19 cellular contexts compared by ENCODE assay signal in the genomic region with DNA sequence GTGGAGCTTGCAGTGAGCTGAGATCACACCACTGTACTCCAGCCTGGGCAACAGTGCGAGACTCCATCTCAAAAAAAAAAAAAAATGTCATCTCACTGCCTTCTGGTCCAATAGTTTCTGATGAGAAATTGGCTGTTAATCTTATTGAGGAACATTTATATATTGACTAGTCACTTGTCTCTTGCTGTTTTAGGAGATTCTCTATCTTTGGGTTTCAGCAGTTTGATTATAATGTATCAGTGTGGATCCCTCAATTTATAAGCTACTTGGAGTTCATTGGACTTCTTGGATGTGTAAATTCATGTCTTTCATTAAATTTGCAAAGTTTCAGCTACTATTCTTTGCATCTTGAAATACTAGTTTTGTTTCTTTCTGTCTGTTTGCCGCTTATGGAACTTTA. TPM values are rescaled to one million over a fixed set of nuclear protein-coding genes. Genes with fewer than 3 reads are reported as not detected.
DNase-seq lines count a peak whose midpoint lies in the region; ATAC-seq, FAIRE-seq and TF ChIP-seq lines count a peak whose summit lies in the region.
"Had no signal": no experiment of that assay in that cellular context is flagged by ENCODE, and none has a peak within 500 bp of the region (broad histone marks: within the 10 kb centered on the region; RNA-seq: fewer than 3 reads in every experiment).

No MANE protein-coding gene starts in this region.

- H3K27ac ChIP-seq in HepG2 (ENCODE audit: extremely low read length, insufficient read depth, low read length) (peak overlapping the region; percentile 32), right lobe of liver (no peak overlapping the region), GM23248 (no peak overlapping the region)
- H3K27ac ChIP-seq: BLaER1 treated with 17β-estradiol and CSF1 and Interleukin-3, amounts not matched to agents 10 nM and 100 nM; HL-60 had no signal

- peak overlapping the region; percentile 11 for H3K27ac Mint-ChIP-seq in activated T-cell treated with anti-CD3 and anti-CD28 coated beads, Interleukin-2, amount 50 U/mL, for 24 hours
- no peak overlapping the region; the same call in 1 of the 2 replicates for H3K27ac Mint-ChIP-seq in WTC11
- H3K27ac Mint-ChIP-seq in stimulated activated naive B cell treated with anti-CD40 and anti-IgM and Interleukin-4, amounts not matched to agents 10 μg/mL and 1 μg/mL and 100 μg/mL, for 72 hours, result peak overlapping the region; percentile 37
- H3K27ac Mint-ChIP-seq: B cell; CD8-positive, alpha-beta T cell had no signal

- H3K4me1 ChIP-seq in HepG2 (ENCODE audit: insufficient read depth, low read length) (peaks cover 19% of the 10 kb centered on the region), right lobe of liver (no peaks in the 10 kb centered on the region), GM23248 (ENCODE audit: insufficient read depth) (no peaks in the 10 kb centered on the region)
- H3K4me1 ChIP-seq: HAP-1 had no signal

- no peak for ATAC-seq in HepG2
- ATAC-seq in right lobe of liver, result no peak
- no peak for ATAC-seq in WTC11
- no peak for ATAC-seq in stimulated activated naive B cell treated with anti-CD40 and anti-IgM and Interleukin-4, amounts not matched to agents 10 μg/mL and 1 μg/mL and 100 μg/mL, for 72 hours (replicated peaks)
- ATAC-seq: CD8-positive, alpha-beta T cell had no signal

- peaks cover 13% of the 10 kb centered on the region for H3K9me3 Mint-ChIP-seq in activated T-cell treated with anti-CD3 and anti-CD28 coated beads, Interleukin-2, amount 50 U/mL, for 24 hours
- no peaks in the 10 kb centered on the region for H3K9me3 Mint-ChIP-seq in WTC11
- H3K9me3 Mint-ChIP-seq in stimulated activated naive B cell treated with anti-CD40 and anti-IgM and Interleukin-4, amounts not matched to agents 10 μg/mL and 1 μg/mL and 100 μg/mL, for 72 hours, result peaks cover 0 to 14% of the 10 kb centered on the region in 2 donors

- no peak for TF ChIP-seq EP300 in HepG2 (IDR thresholded peaks at IDR 0.05; ENCODE audit: low read depth in 2 of 2, low read length in 2 of 2)
- TF ChIP-seq EP300 in HepG2 (CRISPR knock-in tag; IDR thresholded peaks at IDR 0.05; ENCODE audit: borderline replicate concordance), result no peak

- H3K9ac ChIP-seq in HepG2 (ENCODE audit: insufficient read depth, low read depth, low read length) (no peak overlapping the region), GM23248 (no peak overlapping the region)
- H3K9ac ChIP-seq: BLaER1 treated with 17β-estradiol and CSF1 and Interleukin-3, amounts not matched to agents 10 nM and 100 nM had no signal

- no peak for TF ChIP-seq POLR2A in HepG2 (IDR thresholded peaks at IDR 0.05; ENCODE audit: insufficient read depth in 1 of 2, low read depth in 2 of 2, low read length in 2 of 2)
- no peak for TF ChIP-seq POLR2A in right lobe of liver (IDR thresholded peaks at IDR 0.05)

- H3K36me3 Mint-ChIP-seq in activated T-cell treated with anti-CD3 and anti-CD28 coated beads, Interleukin-2, amount 50 U/mL, for 24 hours (ENCODE audit: low read depth), result peaks cover 88% of the 10 kb centered on the region
- peaks cover 43% of the 10 kb centered on the region for H3K36me3 Mint-ChIP-seq in WTC11
- H3K36me3 Mint-ChIP-seq in stimulated activated naive B cell treated with anti-CD40 and anti-IgM and Interleukin-4, amounts not matched to agents 10 μg/mL and 1 μg/mL and 100 μg/mL, for 72 hours, result peaks cover 71 to 74% of the 10 kb centered on the region in 2 donors

- H3K4me3 Mint-ChIP-seq in activated T-cell treated with anti-CD3 and anti-CD28 coated beads, Interleukin-2, amount 50 U/mL, for 24 hours, result no peak overlapping the region
- no peak overlapping the region for H3K4me3 Mint-ChIP-seq in WTC11
- no peak overlapping the region for H3K4me3 Mint-ChIP-seq in stimulated activated naive B cell treated with anti-CD40 and anti-IgM and Interleukin-4, amounts not matched to agents 10 μg/mL and 1 μg/mL and 100 μg/mL, for 72 hours
- H3K4me3 Mint-ChIP-seq: B cell; CD8-positive, alpha-beta T cell had no signal

- H3K9me3 ChIP-seq in HepG2 (ENCODE audit: low read length) (peaks cover 5% of the 10 kb centered on the region; the same call in 1 of the 2 replicates), right lobe of liver (no peaks in the 10 kb centered on the region), GM23248 (ENCODE audit: low read depth) (no peaks in the 10 kb centered on the region)
- H3K9me3 ChIP-seq: HAP-1 had no signal

- H3K27me3 Mint-ChIP-seq in activated T-cell treated with anti-CD3 and anti-CD28 coated beads, Interleukin-2, amount 50 U/mL, for 24 hours, result no peaks in the 10 kb centered on the region
- no peaks in the 10 kb centered on the region for H3K27me3 Mint-ChIP-seq in WTC11 (ENCODE audit: low read depth)
- no peaks in the 10 kb centered on the region for H3K27me3 Mint-ChIP-seq in stimulated activated naive B cell treated with anti-CD40 and anti-IgM and Interleukin-4, amounts not matched to agents 10 μg/mL and 1 μg/mL and 100 μg/mL, for 72 hours
- H3K27me3 Mint-ChIP-seq: B cell had no signal

- H3K4me1 Mint-ChIP-seq in activated T-cell treated with anti-CD3 and anti-CD28 coated beads, Interleukin-2, amount 50 U/mL, for 24 hours (ENCODE audit: low read depth), result peaks cover 47% of the 10 kb centered on the region
- no peaks in the 10 kb centered on the region for H3K4me1 Mint-ChIP-seq in WTC11
- peaks cover 10 to 21% of the 10 kb centered on the region in 2 donors for H3K4me1 Mint-ChIP-seq in stimulated activated naive B cell treated with anti-CD40 and anti-IgM and Interleukin-4, amounts not matched to agents 10 μg/mL and 1 μg/mL and 100 μg/mL, for 72 hours

- H3K4me3 ChIP-seq in HepG2 (replicated peaks in 1 of 3; ENCODE audit: insufficient read depth in 1 of 3, low read depth in 2 of 3, low read length in 3 of 3), result no peak overlapping the region
- no peak overlapping the region for H3K4me3 ChIP-seq in right lobe of liver
- H3K4me3 ChIP-seq in GM23248, result no peak overlapping the region
- H3K4me3 ChIP-seq: BLaER1 treated with 17β-estradiol and CSF1 and Interleukin-3, amounts not matched to agents 10 nM and 100 nM; HAP-1 had no signal

- intact Hi-C loops in HepG2 (cut with micrococcal nuclease; ENCODE audit: unreplicated experiment), result no loop called here
- intact Hi-C loops in right lobe of liver (cut with DNase I), result no loop called here

- no peak for DNase-seq in activated T-cell treated with anti-CD3 and anti-CD28 coated beads, Interleukin-2, amount 50 U/mL, for 24 hours
- no peak for DNase-seq in activated T-cell treated with anti-CD3 and anti-CD28 coated beads, Interleukin-2, amount 50 U/mL, for 1 hour
- DNase-seq in HepG2 (ENCODE audit: low spot score) (no peak), right lobe of liver (no peak), WTC11 (ENCODE audit: low spot score) (no peak), DMS53 (lab: John Stamatoyannopoulos, UW) (no peak), GM23248 (no peak)
- DNase-seq in stimulated activated naive B cell treated with anti-CD40 and anti-IgM and Interleukin-4, amounts not matched to agents 10 μg/mL and 1 μg/mL and 100 μg/mL, for 72 hours, result no peak
- DNase-seq: CD8-positive, alpha-beta T cell; DMS79; GDM1; IMR-90; KBM-7 had no signal

- in situ Hi-C loops in HepG2 (cut with HindIII; ENCODE audit: extremely low pct_ligation_motif_present, low pct_unique_long_range_greater_than_20kb), result no loop called here
- in situ Hi-C loops in GM23248 (cut with MboI), result no loop called here

- WGBS in HepG2 (ENCODE audit: low lambda C conversion rate), result 96% methylated on average over 2 of the region's 2 CpGs
- 89% methylated on average over 1 of the region's 2 CpGs for WGBS in right lobe of liver (ENCODE audit: insufficient coverage, low coverage, low lambda C conversion rate, missing lambda C conversion rate)
- WGBS in GM23248 (ENCODE audit: low coverage in 1 of 2, low lambda C conversion rate in 2 of 2, missing lambda C conversion rate in 2 of 2), 2 experiments, result 100% methylated on average over 2 of the region's 2 CpGs

- H2AFZ ChIP-seq in HepG2 (ENCODE audit: low read length) (no peak overlapping the region), GM23248 (no peak overlapping the region)

- H3K4me2 ChIP-seq in HepG2 (ENCODE audit: low read depth, low read length) (no peak overlapping the region), GM23248 (ENCODE audit: unreplicated experiment) (no peak overlapping the region)
- H3K4me2 ChIP-seq: BLaER1 treated with 17β-estradiol and CSF1 and Interleukin-3, amounts not matched to agents 10 nM and 100 nM had no signal

- TF ChIP-seq RAD21 in HepG2 (CRISPR knock-in tag; IDR thresholded peaks at IDR 0.05), result no peak

- FAIRE-seq in HepG2 (lab: Jason Lieb, UNC), result no peak
- FAIRE-seq: D721Med, GM19239 had no signal

- POLR2A ChIA-PET in HepG2 (lab: Yijun Ruan, JAX), result interaction anchor here (0.9 to 2.4 kb wide), 3 partner anchors 11 to 61 kb away, joined by 3 to 16 read pairs (median 5); partner anchors contain the start of genes ARFRP1, RTEL1 and ZGPAT
- POLR2A ChIA-PET in WTC11 (lab: Charles Lee), result interaction anchor here (0.7 kb wide), 1 partner anchor 18 kb away, joined by 3 read pairs; the partner anchor contains the start of gene LIME1

- H3K27me3 ChIP-seq in HepG2 (ENCODE audit: control insufficient read depth in 1 of 2, insufficient read depth in 2 of 2, low read length in 2 of 2) (no peaks in the 10 kb centered on the region), right lobe of liver (no peaks in the 10 kb centered on the region), GM23248 (replicated peaks; ENCODE audit: insufficient read depth) (no peaks in the 10 kb centered on the region)
- H3K27me3 ChIP-seq: BLaER1 treated with 17β-estradiol and CSF1 and Interleukin-3, amounts not matched to agents 10 nM and 100 nM had no signal

- H3K36me3 ChIP-seq in HepG2 (replicated peaks in 1 of 2; ENCODE audit: control insufficient read depth in 1 of 2, insufficient read depth in 2 of 2, low read length in 2 of 2) (peaks cover 23 to 53% of the 10 kb centered on the region in 2 experiments), right lobe of liver (peaks cover 0 to 14% (median 7%) of the 10 kb centered on the region in 4 donors), GM23248 (ENCODE audit: low read depth) (peaks cover 33% of the 10 kb centered on the region)

- H3K9me2 ChIP-seq in GM23248 (ENCODE audit: insufficient read depth), result no peaks in the 10 kb centered on the region

- BruUV-seq in HepG2 (replicated peaks; lab: Mats Ljungman, UMichigan), result no TSS peak

- TF ChIP-seq CTCF in HepG2 (CRISPR knock-in tag; IDR thresholded peaks at IDR 0.05) (no peak), right lobe of liver (IDR thresholded peaks at IDR 0.05) (no peak), WTC11 (IDR thresholded peaks at IDR 0.05) (no peak)

- H4K20me1 ChIP-seq in HepG2 (ENCODE audit: insufficient read depth, low read length) (no peaks in the 10 kb centered on the region), GM23248 (ENCODE audit: insufficient read depth) (no peaks in the 10 kb centered on the region)

- H3K79me2 ChIP-seq in HepG2 (ENCODE audit: insufficient read depth, low read length) (peaks cover 62% of the 10 kb centered on the region), GM23248 (ENCODE audit: insufficient read depth) (peaks cover 95% of the 10 kb centered on the region)

- CTCF ChIA-PET in HepG2 (lab: Yijun Ruan, JAX; ENCODE audit: low intra/inter-chr PET ratio, low total read pairs), result no interaction called here
- CTCF ChIA-PET in WTC11 (lab: Charles Lee), result interaction anchor here (0.7 to 1.2 kb wide), 2 partner anchors 11 to 57 kb away, joined by 4 to 6 read pairs; partner anchors contain the start of genes ARFRP1 and ZGPAT

- peaks cover 12% of the 10 kb centered on the region for H3F3A ChIP-seq in GM23248 (ENCODE audit: insufficient read depth)

RNA-seq across cellular contexts. Expression of gene ZGPAT, which starts 11.2 kb away (rescaled TPM):
- total RNA-seq in HepG2 (2016; rRNA removed; fragmentation: Illumina TruSeq; extraction: Trizol) (40.2 and 41.9 TPM in 2 replicates), right lobe of liver (10 to 100 TPM; 18.7 to 68.9 (median 31.9) TPM), WTC11 (2021) (28.3 to 31.0 TPM (median 30.4 TPM) in 3 replicates)
- total RNA-seq in HepG2 (2016; cell fraction: cytosol; rRNA removed; fragmentation: Illumina TruSeq; extraction: Trizol; ENCODE audit: low read depth), result 34.8 and 37.0 TPM in 2 replicates
- total RNA-seq in HepG2 (2016; cell fraction: insoluble cytoplasmic fraction; rRNA removed; fragmentation: Illumina TruSeq; extraction: Trizol), result 37.7 and 46.6 TPM in 2 replicates
- total RNA-seq in HepG2 (2016; cell fraction: membrane; rRNA removed; fragmentation: Illumina TruSeq; extraction: Trizol), result 18.3 and 22.0 TPM in 2 replicates
- total RNA-seq in HepG2 (2016; cell fraction: nucleus; rRNA removed; fragmentation: Illumina TruSeq; extraction: Trizol), result 23.9 and 24.8 TPM in 2 replicates
- polyA plus RNA-seq in HepG2 (2011; rRNA removed) (23.0 and 32.8 TPM in 2 replicates), GM23248 (2016; fragmentation: Nextera tagmentation; extraction: Ambion mirVana) (19.9 and 22.7 TPM in 2 replicates)
- 17.1 and 24.8 TPM in 2 replicates for polyA plus RNA-seq in HepG2 (2011; cell fraction: cytosol; rRNA removed)
- polyA plus RNA-seq in HepG2 (2011; cell fraction: nucleus; rRNA removed), result 93.0 and 104 TPM in 2 replicates
- polyA plus RNA-seq in HepG2 (2012), result 16.8 and 17.7 TPM in 2 replicates
- 4.5 and 5.1 TPM in 2 replicates for polyA plus RNA-seq in HepG2 (2016; cell fraction: cytosol; fragmentation: Illumina TruSeq; extraction: Trizol; ENCODE audit: low read depth)
- 36.0 and 43.8 TPM in 2 replicates for polyA plus RNA-seq in HepG2 (2016; cell fraction: insoluble cytoplasmic fraction; fragmentation: Illumina TruSeq; extraction: Trizol; ENCODE audit: low read depth)
- polyA plus RNA-seq in HepG2 (2016; cell fraction: membrane; fragmentation: Illumina TruSeq; extraction: Trizol; ENCODE audit: low read depth), result 9.1 and 10.0 TPM in 2 replicates
- 70.9 and 80.9 TPM in 2 replicates for polyA plus RNA-seq in HepG2 (2016; cell fraction: nucleus; fragmentation: Illumina TruSeq; extraction: Trizol; ENCODE audit: insufficient read depth, low read depth)
- 12.8 and 40.1 TPM in 2 replicates for polyA minus RNA-seq in HepG2 (2011; rRNA and poly(A)+ RNA removed; ENCODE audit: low replicate concordance)
- 9.3 and 9.5 TPM in 2 replicates for polyA minus RNA-seq in HepG2 (2011; cell fraction: cytosol; rRNA and poly(A)+ RNA removed)
- polyA minus RNA-seq in HepG2 (2011; cell fraction: nucleus; rRNA and poly(A)+ RNA removed), result 13.8 and 15.9 TPM in 2 replicates
- 26.2 and 28.5 TPM in 2 replicates for total RNA-seq in GM23248 (2014; rRNA removed; shearing (Covaris generic))

RNA-seq across cellular contexts. Expression of gene ARFRP1, which starts 11.2 kb away (rescaled TPM):
- total RNA-seq in HepG2 (2016; rRNA removed; fragmentation: Illumina TruSeq; extraction: Trizol), result 33.7 and 51.1 TPM in 2 replicates
- total RNA-seq in HepG2 (2016; cell fraction: cytosol; rRNA removed; fragmentation: Illumina TruSeq; extraction: Trizol; ENCODE audit: low read depth), result 9.6 and 11.5 TPM in 2 replicates
- 31.8 and 53.2 TPM in 2 replicates for total RNA-seq in HepG2 (2016; cell fraction: insoluble cytoplasmic fraction; rRNA removed; fragmentation: Illumina TruSeq; extraction: Trizol)
- total RNA-seq in HepG2 (2016; cell fraction: membrane; rRNA removed; fragmentation: Illumina TruSeq; extraction: Trizol), result 22.2 and 23.1 TPM in 2 replicates
- total RNA-seq in HepG2 (2016; cell fraction: nucleus; rRNA removed; fragmentation: Illumina TruSeq; extraction: Trizol), result 37.5 and 46.0 TPM in 2 replicates
- 32.0 and 42.8 TPM in 2 replicates for polyA plus RNA-seq in HepG2 (2011; rRNA removed)
- 48.5 and 49.6 TPM in 2 replicates for polyA plus RNA-seq in HepG2 (2011; cell fraction: cytosol; rRNA removed)
- 123 and 125 TPM in 2 replicates for polyA plus RNA-seq in HepG2 (2011; cell fraction: nucleus; rRNA removed)
- 26.6 and 30.7 TPM in 2 replicates for polyA plus RNA-seq in HepG2 (2012)
- 8.8 and 9.1 TPM in 2 replicates for polyA plus RNA-seq in HepG2 (2016; cell fraction: cytosol; fragmentation: Illumina TruSeq; extraction: Trizol; ENCODE audit: low read depth)
- polyA plus RNA-seq in HepG2 (2016; cell fraction: insoluble cytoplasmic fraction; fragmentation: Illumina TruSeq; extraction: Trizol; ENCODE audit: low read depth), result 30.0 and 34.6 TPM in 2 replicates
- 12.6 and 13.5 TPM in 2 replicates for polyA plus RNA-seq in HepG2 (2016; cell fraction: membrane; fragmentation: Illumina TruSeq; extraction: Trizol; ENCODE audit: low read depth)
- 86.0 and 91.0 TPM in 2 replicates for polyA plus RNA-seq in HepG2 (2016; cell fraction: nucleus; fragmentation: Illumina TruSeq; extraction: Trizol; ENCODE audit: insufficient read depth, low read depth)
- polyA minus RNA-seq in HepG2 (2011; rRNA and poly(A)+ RNA removed; ENCODE audit: low replicate concordance), result 28.5 and 35.1 TPM in 2 replicates
- polyA minus RNA-seq in HepG2 (2011; cell fraction: cytosol; rRNA and poly(A)+ RNA removed), result 10.4 and 12.4 TPM in 2 replicates
- polyA minus RNA-seq in HepG2 (2011; cell fraction: nucleus; rRNA and poly(A)+ RNA removed), result 55.9 and 67.1 TPM in 2 replicates
- 10 to 100 TPM; 16.0 to 22.2 (median 20.2) TPM for total RNA-seq in right lobe of liver
- 24.3 to 30.2 TPM (median 27.4 TPM) in 3 replicates for total RNA-seq in WTC11 (2021)
- 61.4 and 65.9 TPM in 2 replicates for total RNA-seq in GM23248 (2014; rRNA removed; shearing (Covaris generic))
- polyA plus RNA-seq in GM23248 (2016; fragmentation: Nextera tagmentation; extraction: Ambion mirVana), result 57.6 and 60.8 TPM in 2 replicates

RNA-seq across cellular contexts. Expression of gene LIME1, which starts 17.5 kb away (rescaled TPM):
- 51.5 and 61.5 TPM in 2 replicates for total RNA-seq in HepG2 (2016; rRNA removed; fragmentation: Illumina TruSeq; extraction: Trizol)
- 59.8 and 81.2 TPM in 2 replicates for total RNA-seq in HepG2 (2016; cell fraction: cytosol; rRNA removed; fragmentation: Illumina TruSeq; extraction: Trizol; ENCODE audit: low read depth)
- total RNA-seq in HepG2 (2016; cell fraction: insoluble cytoplasmic fraction; rRNA removed; fragmentation: Illumina TruSeq; extraction: Trizol), result 46.5 and 57.9 TPM in 2 replicates
- 59.4 and 77.4 TPM in 2 replicates for total RNA-seq in HepG2 (2016; cell fraction: membrane; rRNA removed; fragmentation: Illumina TruSeq; extraction: Trizol)
- total RNA-seq in HepG2 (2016; cell fraction: nucleus; rRNA removed; fragmentation: Illumina TruSeq; extraction: Trizol), result 31.7 and 32.4 TPM in 2 replicates
- 13.0 and 23.5 TPM in 2 replicates for polyA plus RNA-seq in HepG2 (2011; rRNA removed)
- 20.4 and 43.4 TPM in 2 replicates for polyA plus RNA-seq in HepG2 (2011; cell fraction: cytosol; rRNA removed)
- 145 and 202 TPM in 2 replicates for polyA plus RNA-seq in HepG2 (2011; cell fraction: nucleus; rRNA removed)
- 14.6 and 20.3 TPM in 2 replicates for polyA plus RNA-seq in HepG2 (2012)
- polyA plus RNA-seq in HepG2 (2016; cell fraction: cytosol; fragmentation: Illumina TruSeq; extraction: Trizol; ENCODE audit: low read depth), result 90.7 and 108 TPM in 2 replicates
- 72.4 and 82.2 TPM in 2 replicates for polyA plus RNA-seq in HepG2 (2016; cell fraction: insoluble cytoplasmic fraction; fragmentation: Illumina TruSeq; extraction: Trizol; ENCODE audit: low read depth)
- 75.9 and 77.5 TPM in 2 replicates for polyA plus RNA-seq in HepG2 (2016; cell fraction: membrane; fragmentation: Illumina TruSeq; extraction: Trizol; ENCODE audit: low read depth)
- polyA plus RNA-seq in HepG2 (2016; cell fraction: nucleus; fragmentation: Illumina TruSeq; extraction: Trizol; ENCODE audit: insufficient read depth, low read depth), result 89.9 and 96.0 TPM in 2 replicates
- polyA minus RNA-seq in HepG2 (2011; rRNA and poly(A)+ RNA removed; ENCODE audit: low replicate concordance), result 2.1 and 20.3 TPM in 2 replicates
- polyA minus RNA-seq in HepG2 (2011; cell fraction: cytosol; rRNA and poly(A)+ RNA removed), result 22.2 and 31.7 TPM in 2 replicates
- polyA minus RNA-seq in HepG2 (2011; cell fraction: nucleus; rRNA and poly(A)+ RNA removed), result 13.2 and 15.8 TPM in 2 replicates
- 100 to 1,000 TPM in 2 of 6 experiments, 10 to 100 TPM in 4; 37.0 to 118 (median 65.5) TPM for total RNA-seq in right lobe of liver
- 4.5 to 7.0 TPM (median 6.0 TPM) in 3 replicates for total RNA-seq in WTC11 (2021)
- total RNA-seq in GM23248 (2014; rRNA removed; shearing (Covaris generic)), result 14.1 and 32.0 TPM in 2 replicates
- polyA plus RNA-seq in GM23248 (2016; fragmentation: Nextera tagmentation; extraction: Ambion mirVana), result 2.4 and 3.7 TPM in 2 replicates

RNA-seq across cellular contexts. Expression of gene SLC2A4RG, which starts 20.6 kb away (rescaled TPM):
- total RNA-seq in HepG2 (2016; rRNA removed; fragmentation: Illumina TruSeq; extraction: Trizol), result 47.4 and 91.4 TPM in 2 replicates
- 129 and 134 TPM in 2 replicates for total RNA-seq in HepG2 (2016; cell fraction: cytosol; rRNA removed; fragmentation: Illumina TruSeq; extraction: Trizol; ENCODE audit: low read depth)
- total RNA-seq in HepG2 (2016; cell fraction: insoluble cytoplasmic fraction; rRNA removed; fragmentation: Illumina TruSeq; extraction: Trizol), result 39.6 and 94.5 TPM in 2 replicates
- total RNA-seq in HepG2 (2016; cell fraction: membrane; rRNA removed; fragmentation: Illumina TruSeq; extraction: Trizol), result 171 and 186 TPM in 2 replicates
- total RNA-seq in HepG2 (2016; cell fraction: nucleus; rRNA removed; fragmentation: Illumina TruSeq; extraction: Trizol), result 92.1 and 130 TPM in 2 replicates
- polyA plus RNA-seq in HepG2 (2011; rRNA removed), result 95.9 and 105 TPM in 2 replicates
- 36.7 and 62.3 TPM in 2 replicates for polyA plus RNA-seq in HepG2 (2011; cell fraction: cytosol; rRNA removed)
- 581 and 754 TPM in 2 replicates for polyA plus RNA-seq in HepG2 (2011; cell fraction: nucleus; rRNA removed)
- 65.4 and 92.2 TPM in 2 replicates for polyA plus RNA-seq in HepG2 (2012)
- 354 and 372 TPM in 2 replicates for polyA plus RNA-seq in HepG2 (2016; cell fraction: cytosol; fragmentation: Illumina TruSeq; extraction: Trizol; ENCODE audit: low read depth)
- polyA plus RNA-seq in HepG2 (2016; cell fraction: insoluble cytoplasmic fraction; fragmentation: Illumina TruSeq; extraction: Trizol; ENCODE audit: low read depth), result 107 and 130 TPM in 2 replicates
- 352 and 381 TPM in 2 replicates for polyA plus RNA-seq in HepG2 (2016; cell fraction: membrane; fragmentation: Illumina TruSeq; extraction: Trizol; ENCODE audit: low read depth)
- polyA plus RNA-seq in HepG2 (2016; cell fraction: nucleus; fragmentation: Illumina TruSeq; extraction: Trizol; ENCODE audit: insufficient read depth, low read depth), result 510 and 535 TPM in 2 replicates
- polyA minus RNA-seq in HepG2 (2011; rRNA and poly(A)+ RNA removed; ENCODE audit: low replicate concordance), result 23.9 and 51.3 TPM in 2 replicates
- polyA minus RNA-seq in HepG2 (2011; cell fraction: cytosol; rRNA and poly(A)+ RNA removed), result 24.3 and 27.0 TPM in 2 replicates
- 61.3 and 75.8 TPM in 2 replicates for polyA minus RNA-seq in HepG2 (2011; cell fraction: nucleus; rRNA and poly(A)+ RNA removed)
- total RNA-seq in right lobe of liver, result 100 to 1,000 TPM in 2 of 6 experiments, 10 to 100 TPM in 4; 36.0 to 180 (median 73.8) TPM
- 41.6 to 47.2 TPM (median 43.3 TPM) in 3 replicates for total RNA-seq in WTC11 (2021)
- 63.9 and 64.9 TPM in 2 replicates for total RNA-seq in GM23248 (2014; rRNA removed; shearing (Covaris generic))
- polyA plus RNA-seq in GM23248 (2016; fragmentation: Nextera tagmentation; extraction: Ambion mirVana), result 21.3 and 22.7 TPM in 2 replicates

RNA-seq across cellular contexts. Expression of gene TNFRSF6B, which starts 22.5 kb away (rescaled TPM):
- total RNA-seq in HepG2 (2016; rRNA removed; fragmentation: Illumina TruSeq; extraction: Trizol), result not detected in 2 replicates
- not detected in 2 replicates for total RNA-seq in HepG2 (2016; cell fraction: cytosol; rRNA removed; fragmentation: Illumina TruSeq; extraction: Trizol; ENCODE audit: low read depth)
- total RNA-seq in HepG2 (2016; cell fraction: insoluble cytoplasmic fraction; rRNA removed; fragmentation: Illumina TruSeq; extraction: Trizol), result not detected in 2 replicates
- not detected in 2 replicates for total RNA-seq in HepG2 (2016; cell fraction: membrane; rRNA removed; fragmentation: Illumina TruSeq; extraction: Trizol)
- not detected in 2 replicates for total RNA-seq in HepG2 (2016; cell fraction: nucleus; rRNA removed; fragmentation: Illumina TruSeq; extraction: Trizol)
- polyA plus RNA-seq in HepG2 (2011; rRNA removed), result 0.24 and 0.86 TPM in 2 replicates
- polyA plus RNA-seq in HepG2 (2011; cell fraction: cytosol; rRNA removed), result 0.45 and 1.3 TPM in 2 replicates
- 22.5 and 36.0 TPM in 2 replicates for polyA plus RNA-seq in HepG2 (2011; cell fraction: nucleus; rRNA removed)
- polyA plus RNA-seq in HepG2 (2012), result 0.55 TPM in 1 of 2 replicates, not detected in the other
- polyA plus RNA-seq in HepG2 (2016; cell fraction: cytosol; fragmentation: Illumina TruSeq; extraction: Trizol; ENCODE audit: low read depth), result 0.45 and 0.48 TPM in 2 replicates
- polyA plus RNA-seq in HepG2 (2016; cell fraction: insoluble cytoplasmic fraction; fragmentation: Illumina TruSeq; extraction: Trizol; ENCODE audit: low read depth), result 0.32 TPM in 1 of 2 replicates, not detected in the other
- 0.37 and 0.71 TPM in 2 replicates for polyA plus RNA-seq in HepG2 (2016; cell fraction: membrane; fragmentation: Illumina TruSeq; extraction: Trizol; ENCODE audit: low read depth)
- polyA plus RNA-seq in HepG2 (2016; cell fraction: nucleus; fragmentation: Illumina TruSeq; extraction: Trizol; ENCODE audit: insufficient read depth, low read depth), result not detected in 2 replicates
- polyA minus RNA-seq in HepG2 (2011; rRNA and poly(A)+ RNA removed; ENCODE audit: low replicate concordance), result not detected in 2 replicates
- polyA minus RNA-seq in HepG2 (2011; cell fraction: cytosol; rRNA and poly(A)+ RNA removed), result not detected in 2 replicates
- polyA minus RNA-seq in HepG2 (2011; cell fraction: nucleus; rRNA and poly(A)+ RNA removed), result not detected in 2 replicates
- 1 to 10 TPM in 1 of 6 experiments, under 1 TPM in 2, not detected in 3; 0.56 to 1.0 (median 0.62) TPM for total RNA-seq in right lobe of liver
- total RNA-seq in WTC11 (2021), result not detected in 3 replicates
- 36.9 and 39.9 TPM in 2 replicates for total RNA-seq in GM23248 (2014; rRNA removed; shearing (Covaris generic))
- 17.4 and 17.5 TPM in 2 replicates for polyA plus RNA-seq in GM23248 (2016; fragmentation: Nextera tagmentation; extraction: Ambion mirVana)
- total RNA-seq: B cell had no signal
